In the genomic region with DNA sequence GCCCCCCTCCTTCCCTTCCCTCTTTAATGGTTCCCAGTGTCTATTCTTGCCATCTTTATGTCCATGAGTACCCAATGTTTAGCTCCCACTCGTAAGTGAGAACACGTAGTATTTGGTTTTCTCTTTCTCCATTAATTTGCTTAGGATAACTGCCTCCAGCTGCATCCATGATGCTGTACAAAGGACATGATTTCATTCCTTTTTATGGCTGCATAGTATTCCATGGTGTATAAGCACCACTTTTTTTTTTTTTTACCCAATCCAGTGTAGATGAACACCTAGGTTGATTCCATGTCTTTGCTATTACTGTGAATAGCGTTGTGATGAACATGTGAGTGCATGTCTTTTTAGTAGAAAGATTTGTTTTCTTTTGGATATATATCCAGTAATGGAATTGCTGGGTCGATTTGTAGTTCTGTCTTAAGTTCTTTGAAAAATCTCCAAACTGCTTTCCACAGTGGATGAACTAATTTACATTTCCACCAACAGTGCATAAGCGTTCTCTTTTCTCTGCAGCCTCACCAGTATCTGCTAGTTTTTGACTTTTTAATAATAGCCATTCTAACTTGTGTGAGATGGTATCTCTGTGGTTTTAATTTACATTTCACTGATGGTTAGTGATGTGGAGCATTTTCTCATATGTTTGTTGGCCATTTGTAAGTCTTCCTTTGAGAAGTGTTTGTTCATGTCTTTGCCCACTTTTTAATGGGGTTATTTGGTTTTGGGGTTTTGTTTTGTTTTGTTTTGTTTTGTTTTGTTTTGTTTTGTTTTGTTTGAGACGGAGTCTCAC, we compare ENCODE assay signal across 2 cellular contexts.
TF ChIP-seq lines count a peak whose summit lies in the region.

No MANE protein-coding gene starts in this region.

TF ChIP-seq in HEK293, 187 proteins besides CTCF, POLR2A, EP300 and RAD21:
- TF ChIP-seq ZNF146 (tag by site-specific recombination; IDR thresholded peaks at IDR 0.05) (peak; percentile 72), TCF7L2 (IDR thresholded peaks at IDR 0.05; ENCODE audit: borderline replicate concordance, low read depth, low read length) (no peak), ZNF692 (tag by site-specific recombination; IDR thresholded peaks at IDR 0.05) (no peak)

TF ChIP-seq in K562, 482 proteins besides CTCF, POLR2A, EP300 and RAD21:
- peak; percentile 67 for TF ChIP-seq ZNF146 (CRISPR knock-in tag; IDR thresholded peaks at IDR 0.05; ENCODE audit: unreplicated experiment)
- TF ChIP-seq ZNF165 (CRISPR knock-in tag; IDR thresholded peaks at IDR 0.05; ENCODE audit: borderline replicate concordance): no peak
TF ChIP-seq in K562: peak in this region for 1.
